ENCODE assay signal across 27 cellular contexts in genomic region chr3:10269443-10269842, GRCh38. TPM values are rescaled to one million over a fixed set of nuclear protein-coding genes. Genes with fewer than 3 reads are reported as not detected.
"Had no signal": no experiment of that assay in that cellular context is flagged by ENCODE, and none has a peak within 500 bp of the region (broad histone marks: within the 10 kb centered on the region; RNA-seq: fewer than 3 reads in every experiment).

No MANE protein-coding gene starts in this region.

- DNase-seq: activated CD8-positive, alpha-beta memory T cell treated with anti-CD3 and anti-CD28 coated beads, Interleukin-2, amount 10 ng/mL, durations not matched to agents 7 days and 5 days; activated CD8-positive, alpha-beta T cell treated with anti-CD3 and anti-CD28 coated beads, Interleukin-2, amount 10 ng/mL, durations not matched to agents 7 days and 5 days; activated gamma-delta T cell treated with Interleukin-2 at 50 U/mL for 16 hours; activated naive CD4-positive, alpha-beta T cell treated with anti-CD3 and anti-CD28 coated beads, Interleukin-2, amount 50 U/mL, for 16 hours; amniotic stem cell; cortex of kidney; hippocampal formation; kidney; left colon; midbrain; stimulated activated CD4-positive, alpha-beta T cell treated with anti-CD3 and anti-CD28 coated beads, Interleukin-4, amount 100 ng/mL, for 24 hours; T-helper 9 cell; upper lobe of right lung had no signal

- H3K4me3 Mint-ChIP-seq: activated CD8-positive, alpha-beta memory T cell treated with anti-CD3 and anti-CD28 coated beads, Interleukin-2, amount 10 ng/mL, durations not matched to agents 7 days and 5 days; activated CD8-positive, alpha-beta T cell treated with anti-CD3 and anti-CD28 coated beads, Interleukin-2, amount 10 ng/mL, durations not matched to agents 7 days and 5 days; nephron; stimulated activated memory B cell treated with anti-CD40 and anti-IgM and Interleukin-4, amounts not matched to agents 10 μg/mL and 1 μg/mL and 100 μg/mL, for 72 hours had no signal

- H3K27me3 Mint-ChIP-seq: activated CD8-positive, alpha-beta memory T cell treated with anti-CD3 and anti-CD28 coated beads, Interleukin-2, amount 10 ng/mL, durations not matched to agents 7 days and 5 days; stimulated activated memory B cell treated with anti-CD40 and anti-IgM and Interleukin-4, amounts not matched to agents 10 μg/mL and 1 μg/mL and 100 μg/mL, for 72 hours had no signal

- H3K27me3 ChIP-seq: right lobe of liver, suprapubic skin, tibial artery, upper lobe of right lung had no signal

- ATAC-seq: activated CD8-positive, alpha-beta memory T cell treated with anti-CD3 and anti-CD28 coated beads, Interleukin-2, amount 10 ng/mL, durations not matched to agents 7 days and 5 days; activated CD8-positive, alpha-beta T cell treated with anti-CD3 and anti-CD28 coated beads, Interleukin-2, amount 10 ng/mL, durations not matched to agents 7 days and 5 days; right lobe of liver; stimulated activated memory B cell treated with anti-CD40 and anti-IgM and Interleukin-4, amounts not matched to agents 10 μg/mL and 1 μg/mL and 100 μg/mL, for 72 hours; upper lobe of right lung had no signal

- H3K9me3 ChIP-seq: right lobe of liver, suprapubic skin, tibial artery, upper lobe of right lung had no signal

- H3K27ac ChIP-seq: right lobe of liver, skin epidermis, suprapubic skin, tibial artery, upper lobe of right lung, VCaP had no signal

- H3K27ac Mint-ChIP-seq: activated CD8-positive, alpha-beta memory T cell treated with anti-CD3 and anti-CD28 coated beads, Interleukin-2, amount 10 ng/mL, durations not matched to agents 7 days and 5 days; activated CD8-positive, alpha-beta T cell treated with anti-CD3 and anti-CD28 coated beads, Interleukin-2, amount 10 ng/mL, durations not matched to agents 7 days and 5 days; nephron; stimulated activated memory B cell treated with anti-CD40 and anti-IgM and Interleukin-4, amounts not matched to agents 10 μg/mL and 1 μg/mL and 100 μg/mL, for 72 hours had no signal

- H3K4me3 ChIP-seq: right lobe of liver, skin epidermis, suprapubic skin, tibial artery, upper lobe of right lung had no signal

- H3K9me3 Mint-ChIP-seq: nephron; stimulated activated memory B cell treated with anti-CD40 and anti-IgM and Interleukin-4, amounts not matched to agents 10 μg/mL and 1 μg/mL and 100 μg/mL, for 72 hours had no signal

RNA-seq across cellular contexts. Expression of gene GHRL, which starts 23.3 kb away (rescaled TPM):
- total RNA-seq: astrocyte, chondrocyte, endothelial cell of umbilical vein, fibroblast of lung, fibroblast of villous mesenchyme, lower leg skin, renal cortical epithelial cell had no signal
- polyA plus RNA-seq: endothelial cell of umbilical vein had no signal
